ENCODE assay signal across 11 cellular contexts in the genomic region with DNA sequence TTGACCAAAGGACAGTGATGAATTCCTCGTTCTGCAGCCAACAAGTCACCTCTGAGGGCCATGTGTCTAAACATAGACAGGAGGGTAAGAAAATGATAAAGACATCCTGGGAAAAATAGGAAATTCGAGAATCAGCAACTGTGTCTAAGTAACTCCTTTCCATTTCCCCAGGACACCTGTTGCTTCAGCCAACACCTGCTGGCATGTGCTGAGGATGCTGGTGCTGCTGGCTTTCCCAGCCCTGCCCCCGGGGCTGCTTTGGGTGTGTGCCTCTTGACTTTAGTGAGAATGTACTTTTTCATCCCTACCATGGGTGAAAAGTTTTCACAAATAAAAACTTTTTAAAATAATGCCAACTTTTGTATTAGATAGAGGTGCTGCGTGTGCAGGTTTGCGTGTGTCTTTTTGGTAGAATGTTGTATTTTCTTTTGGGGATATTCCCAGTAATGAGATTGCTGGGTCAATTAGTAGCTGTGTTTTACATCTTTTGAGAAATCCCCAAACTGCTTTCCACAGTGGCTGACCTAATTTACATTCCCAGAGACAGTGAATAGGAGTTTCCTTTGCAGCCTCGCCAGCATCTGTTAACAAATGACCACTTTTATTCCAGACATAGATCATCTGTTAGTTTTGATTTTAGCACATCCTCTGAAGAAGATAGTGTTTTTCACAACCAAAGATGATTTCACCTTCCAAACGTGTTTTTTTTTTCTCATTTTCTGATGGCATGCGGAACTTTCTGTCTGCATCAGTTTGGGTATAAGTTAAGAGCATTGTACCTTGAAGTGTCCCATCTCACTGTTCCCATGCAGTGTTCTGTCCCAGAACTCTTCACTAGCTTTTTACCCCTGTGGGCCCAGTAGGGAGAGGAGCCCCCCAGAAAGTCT.
DNase-seq lines count a peak whose midpoint lies in the region; ATAC-seq and TF ChIP-seq lines count a peak whose summit lies in the region.
"Had no signal": no experiment of that assay in that cellular context is flagged by ENCODE, and none has a peak within 500 bp of the region (broad histone marks: within the 10 kb centered on the region; RNA-seq: fewer than 3 reads in every experiment).

No MANE protein-coding gene starts in this region.

- no peaks in the 10 kb centered on the region for H3K9me3 Mint-ChIP-seq in activated naive CD8-positive, alpha-beta T cell treated with anti-CD3 and anti-CD28 coated beads, Interleukin-2, amount 50 U/mL, for 24 hours
- H3K9me3 Mint-ChIP-seq: IgD-negative memory B cell, naive B cell had no signal

- H3K9me3 ChIP-seq in psoas muscle: no peaks in the 10 kb centered on the region

- no peak for TF ChIP-seq CTCF in psoas muscle (IDR thresholded peaks at IDR 0.05)

- H3K36me3 ChIP-seq in psoas muscle (ENCODE audit: insufficient read depth in 1 of 2, low read depth in 1 of 2): no peaks in the 10 kb centered on the region

- no peaks in the 10 kb centered on the region for H3K36me3 Mint-ChIP-seq in activated naive CD8-positive, alpha-beta T cell treated with anti-CD3 and anti-CD28 coated beads, Interleukin-2, amount 50 U/mL, for 24 hours (ENCODE audit: low read depth)
- H3K36me3 Mint-ChIP-seq: IgD-negative memory B cell, naive B cell had no signal

- 51 to 61% (median 58%) methylated on average over 8 of the region's 8 CpGs for WGBS in psoas muscle, 3 donors

- peaks cover 16% of the 10 kb centered on the region for H3K27me3 Mint-ChIP-seq in activated naive CD8-positive, alpha-beta T cell treated with anti-CD3 and anti-CD28 coated beads, Interleukin-2, amount 50 U/mL, for 24 hours

- H3K4me1 ChIP-seq in psoas muscle: no peaks in the 10 kb centered on the region

- no peaks in the 10 kb centered on the region for H3K27me3 ChIP-seq in psoas muscle (ENCODE audit: insufficient read depth in 3 of 3, low read length in 2 of 3)

- ATAC-seq in GM18868 (IDR thresholded peaks at IDR 0.05; ENCODE audit: unreplicated experiment): peak; percentile 43
- ATAC-seq in GM19468 (IDR thresholded peaks at IDR 0.05; ENCODE audit: extremely low read depth, unreplicated experiment): peak; percentile 21
- peak; percentile 74 for ATAC-seq in HG03045 (IDR thresholded peaks at IDR 0.05; ENCODE audit: unreplicated experiment)
- peak; percentile 93 for ATAC-seq in activated naive CD8-positive, alpha-beta T cell treated with anti-CD3 and anti-CD28 coated beads, Interleukin-2, amount 50 U/mL, for 24 hours
- no peak for ATAC-seq in psoas muscle
- no peak for ATAC-seq in HG03159 (IDR thresholded peaks at IDR 0.05; ENCODE audit: unreplicated experiment)

- H3K4me1 Mint-ChIP-seq in activated naive CD8-positive, alpha-beta T cell treated with anti-CD3 and anti-CD28 coated beads, Interleukin-2, amount 50 U/mL, for 24 hours: peaks cover 37% of the 10 kb centered on the region

- peak overlapping the region; percentile 30 for H3K4me3 Mint-ChIP-seq in activated naive CD8-positive, alpha-beta T cell treated with anti-CD3 and anti-CD28 coated beads, Interleukin-2, amount 50 U/mL, for 24 hours
- H3K4me3 Mint-ChIP-seq: naive B cell had no signal

- peak overlapping the region; percentile 86 for H3K27ac Mint-ChIP-seq in activated naive CD8-positive, alpha-beta T cell treated with anti-CD3 and anti-CD28 coated beads, Interleukin-2, amount 50 U/mL, for 24 hours
- H3K27ac Mint-ChIP-seq: IgD-negative memory B cell, naive B cell had no signal

- no peak overlapping the region for H3K27ac ChIP-seq in psoas muscle

- DNase-seq in activated naive CD8-positive, alpha-beta T cell treated with anti-CD3 and anti-CD28 coated beads, Interleukin-2, amount 50 U/mL, for 24 hours: no peak
- DNase-seq in 8988T (no peak), psoas muscle (no peak)
- DNase-seq: naive B cell; SIG-M5; stimulated activated CD4-positive, alpha-beta T cell treated with anti-CD3 and anti-CD28 coated beads, Interleukin-12 subunit alpha, Interleukin-12 subunit beta, amount 100 ng/mL, for 4 hours had no signal

- intact Hi-C loops in psoas muscle (cut with DNase I): no loop called here

- no peak overlapping the region for H3K4me3 ChIP-seq in psoas muscle

Comparison
In these comparisons a context has a peak if more than half of its experiments do, and no peak if none do; other contexts are left out.
1. ATAC-seq: peak in GM18868 (single experiment), GM19468 (single experiment), HG03045 (single experiment) and activated naive CD8-positive, alpha-beta T cell treated with anti-CD3 and anti-CD28 coated beads, Interleukin-2, amount 50 U/mL, for 24 hours (single experiment); none in psoas muscle (0 of 4) and HG03159 (single experiment).